Comparison of ENCODE assay signal across 7 cellular contexts in the genomic region with DNA sequence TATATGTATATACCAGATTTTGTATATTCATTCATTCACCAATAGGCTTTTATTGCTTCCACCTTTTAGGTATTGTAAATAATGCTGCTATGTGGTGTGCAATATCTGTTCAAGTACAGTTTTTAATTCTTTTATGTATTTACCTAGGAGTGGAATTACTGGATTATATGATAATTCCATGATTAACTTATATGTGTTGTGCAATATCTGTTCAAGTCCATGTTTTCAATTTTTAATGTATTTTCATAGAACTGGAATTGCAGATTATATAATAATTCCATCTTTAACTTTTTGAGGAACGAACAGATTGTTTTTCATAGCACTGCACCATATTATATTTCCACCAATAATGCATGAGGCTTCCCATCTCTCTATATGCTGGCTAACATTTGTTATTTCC. TPM values are rescaled to one million over a fixed set of nuclear protein-coding genes. Genes with fewer than 3 reads are reported as not detected.
"Had no signal": no experiment of that assay in that cellular context is flagged by ENCODE, and none has a peak within 500 bp of the region (broad histone marks: within the 10 kb centered on the region; RNA-seq: fewer than 3 reads in every experiment).

No MANE protein-coding gene starts in this region.

- ATAC-seq: HepG2 had no signal

- H3K27ac ChIP-seq: HL-60, KMS-11 had no signal

- H3K9ac ChIP-seq: KMS-11 had no signal

- H3K4me2 ChIP-seq: KMS-11 had no signal

- DNase-seq: KBM-7, KG1 had no signal

- FAIRE-seq: HepG2, HTR-8/SVneo had no signal

RNA-seq across cellular contexts. Expression of a gene that starts 50.6 kb away (rescaled TPM):
- total RNA-seq: HT-29 had no signal
